25 cellular contexts compared by ENCODE assay signal in the genomic region with DNA sequence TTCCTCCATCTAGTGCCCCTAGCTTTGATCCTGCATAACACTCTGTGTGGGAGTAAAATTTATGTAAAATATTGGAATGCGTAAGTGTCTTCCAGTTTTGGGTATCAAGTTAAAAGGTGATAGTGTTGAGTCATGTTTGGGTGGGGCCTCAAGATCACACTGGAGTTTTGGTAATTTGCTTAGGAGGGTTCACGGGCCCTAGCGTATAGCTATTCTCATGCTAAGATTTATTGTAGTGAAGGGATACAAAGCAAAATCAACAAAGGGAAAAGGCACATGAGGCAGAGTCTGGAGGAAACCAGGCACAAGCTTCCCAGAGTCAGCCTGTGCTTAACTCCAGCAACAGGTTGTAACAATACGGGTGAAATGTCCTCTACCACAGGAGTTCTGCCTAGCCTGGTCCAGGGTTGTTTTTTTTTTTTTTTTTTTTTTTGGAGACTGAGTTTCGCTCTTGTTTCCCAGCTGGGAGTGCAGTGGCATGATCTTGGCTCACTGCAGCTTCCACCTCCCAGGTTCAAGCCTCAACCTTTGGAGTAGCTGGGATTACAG. TPM values are rescaled to one million over a fixed set of nuclear protein-coding genes. Genes with fewer than 3 reads are reported as not detected.
DNase-seq lines count a peak whose midpoint lies in the region; ATAC-seq, FAIRE-seq and TF ChIP-seq lines count a peak whose summit lies in the region.
"Had no signal": no experiment of that assay in that cellular context is flagged by ENCODE, and none has a peak within 500 bp of the region (broad histone marks: within the 10 kb centered on the region; RNA-seq: fewer than 3 reads in every experiment).

No MANE protein-coding gene starts in this region.

- 0 out of 6 replicates have a peak, but pooled peaks of 1 of the 3 experiments have one; percentile 14 for TF ChIP-seq CTCF in HCT116 (IDR thresholded peaks at IDR 0.05 in 2 of 3, conservative IDR thresholded peaks at IDR 0.05 in 1 of 3; ENCODE audit: borderline replicate concordance in 1 of 3, insufficient read depth in 1 of 3, low read depth in 2 of 3, low read length in 2 of 3)
- no peak for TF ChIP-seq CTCF in K562 (IDR thresholded peaks at IDR 0.05 in 2 of 3, conservative IDR thresholded peaks at IDR 0.05 in 1 of 3; ENCODE audit: insufficient read depth in 2 of 3, low read depth in 1 of 3, low read length in 3 of 3)

- no peaks in the 10 kb centered on the region for H3K9me2 ChIP-seq in HCT116 (ENCODE audit: insufficient read depth)
- H3K9me2 ChIP-seq: SK-N-SH had no signal

- no peaks in the 10 kb centered on the region for H3K9me1 ChIP-seq in K562 (ENCODE audit: control insufficient read depth, insufficient read depth, low read length)

- no peaks in the 10 kb centered on the region for H3K27me3 Mint-ChIP-seq in CD4-positive, CD25-positive, alpha-beta regulatory T cell
- H3K27me3 Mint-ChIP-seq: activated T-helper 17 cell treated with anti-CD3 and anti-CD28 coated beads, Interleukin-2, amount 50 U/mL, for 72 hours; CD4-positive, alpha-beta T cell; naive thymus-derived CD8-positive, alpha-beta T cell had no signal

- H3K36me3 ChIP-seq in CD4-positive, CD25-positive, alpha-beta regulatory T cell (ENCODE audit: control insufficient read depth, insufficient read depth, low read length): peaks cover 90% of the 10 kb centered on the region
- peaks cover 41 to 63% of the 10 kb centered on the region in 2 experiments for H3K36me3 ChIP-seq in HCT116 (ENCODE audit: control insufficient read depth in 1 of 2, insufficient read depth in 2 of 2, low read length in 2 of 2)
- H3K36me3 ChIP-seq in K562 (ENCODE audit: control insufficient read depth, insufficient read depth, low read length): peaks cover 92% of the 10 kb centered on the region

- no peaks in the 10 kb centered on the region for H3K27me3 ChIP-seq in CD4-positive, CD25-positive, alpha-beta regulatory T cell (ENCODE audit: control insufficient read depth, insufficient read depth, low read length)
- H3K27me3 ChIP-seq in HCT116 (ENCODE audit: insufficient read depth, low read length): no peaks in the 10 kb centered on the region
- no peaks in the 10 kb centered on the region for H3K27me3 ChIP-seq in K562 (ENCODE audit: control insufficient read depth in 2 of 2, insufficient read depth in 2 of 2, low read length in 2 of 2)
- H3K27me3 ChIP-seq: cardiac muscle cell, dorsolateral prefrontal cortex, right lobe of liver had no signal

- H3K9me3 Mint-ChIP-seq in CD4-positive, CD25-positive, alpha-beta regulatory T cell: peaks cover 0 to 1% (median 0%) of the 10 kb centered on the region in 7 donors
- H3K9me3 Mint-ChIP-seq: activated T-helper 17 cell treated with anti-CD3 and anti-CD28 coated beads, Interleukin-2, amount 50 U/mL, for 72 hours; CD4-positive, alpha-beta T cell; naive thymus-derived CD8-positive, alpha-beta T cell had no signal

- RAD21 ChIA-PET in HCT116 (lab: Charles Lee; ENCODE audit: low non-redundant PET in 1 of 2, low total read pairs in 2 of 2, uncharacterized antibody in 2 of 2, unreplicated experiment in 2 of 2): no interaction called here

- H3K4me3 ChIP-seq in CD4-positive, CD25-positive, alpha-beta regulatory T cell (ENCODE audit: low read depth, low read length): no peak overlapping the region
- H3K4me3 ChIP-seq in HCT116 (replicated peaks in 1 of 2; ENCODE audit: low read depth in 1 of 2, low read length in 2 of 2): no peak overlapping the region
- no peak overlapping the region for H3K4me3 ChIP-seq in K562
- H3K4me3 ChIP-seq: cardiac muscle cell, dorsolateral prefrontal cortex, right lobe of liver had no signal

- FAIRE-seq in K562 (lab: Jason Lieb, UNC): no peak
- FAIRE-seq: frontal cortex, GM12892, HepG2 had no signal

- peak overlapping the region; percentile 5 to 67 (median 56) for H3K27ac Mint-ChIP-seq in CD4-positive, CD25-positive, alpha-beta regulatory T cell
- H3K27ac Mint-ChIP-seq: activated T-helper 17 cell treated with anti-CD3 and anti-CD28 coated beads, Interleukin-2, amount 50 U/mL, for 72 hours; CD4-positive, alpha-beta T cell had no signal

- peaks cover 8 to 26% (median 17%) of the 10 kb centered on the region in 4 donors for H3K4me1 Mint-ChIP-seq in CD4-positive, CD25-positive, alpha-beta regulatory T cell

- POLR2A ChIA-PET in HCT116 (lab: Charles Lee) (interaction anchor here (0.6 kb wide), 1 partner anchor 15 kb away, joined by 3 read pairs; no protein-coding TSS in a partner anchor), K562 (lab: Yijun Ruan, JAX) (interaction anchor here (0.7 kb wide), 1 partner anchor 1941 kb away, joined by 3 read pairs; no protein-coding TSS in a partner anchor)

- 75% methylated on average over 4 of the region's 5 CpGs for WGBS in K562 (ENCODE audit: insufficient coverage, low coverage, missing lambda C conversion rate)

- CTCF ChIA-PET in HCT116 (lab: Charles Lee) (no interaction called here), K562 (lab: Yijun Ruan, JAX; ENCODE audit: low intra/inter-chr PET ratio) (no interaction called here)

- ATAC-seq in CD4-positive, CD25-positive, alpha-beta regulatory T cell (ENCODE audit: low read depth in 2 of 2): no peak
- ATAC-seq in HCT116 (peak; percentile 50), K562 (peak; percentile 68), left colon (peak; percentile 24), HG03457 (IDR thresholded peaks at IDR 0.05; ENCODE audit: unreplicated experiment) (no peak)
- ATAC-seq: activated CD4-positive, CD25-positive, alpha-beta regulatory T cell treated with anti-CD3 and anti-CD28 coated beads, Interleukin-2, amount 50 U/mL, for 24 hours; activated T-helper 17 cell treated with anti-CD3 and anti-CD28 coated beads, Interleukin-2, amount 50 U/mL, for 72 hours; HepG2; naive thymus-derived CD8-positive, alpha-beta T cell had no signal

- no peaks in the 10 kb centered on the region for H3K9me3 ChIP-seq in CD4-positive, CD25-positive, alpha-beta regulatory T cell (ENCODE audit: control insufficient read depth in 2 of 2, low read length in 2 of 2)
- H3K9me3 ChIP-seq in HCT116 (ENCODE audit: control insufficient read depth in 1 of 2, insufficient read depth in 1 of 2, low read depth in 1 of 2, low read length in 2 of 2): no peaks in the 10 kb centered on the region
- no peaks in the 10 kb centered on the region for H3K9me3 ChIP-seq in K562 (replicated peaks; ENCODE audit: control insufficient read depth, insufficient read depth, low read depth, low read length)
- H3K9me3 ChIP-seq: right lobe of liver, SK-N-SH had no signal

- peaks cover 64% of the 10 kb centered on the region for H3K36me3 Mint-ChIP-seq in CD4-positive, CD25-positive, alpha-beta regulatory T cell

- no peak overlapping the region for H3K27ac ChIP-seq in CD4-positive, CD25-positive, alpha-beta regulatory T cell (ENCODE audit: insufficient read depth, low read length, poor library complexity, severe bottlenecking)
- H3K27ac ChIP-seq in HCT116 (ENCODE audit: low read depth, low read length) (peak overlapping the region; percentile 8; the same call in 1 of the 2 replicates), K562 (ENCODE audit: extremely low read depth, low read depth, low read length) (peak overlapping the region; percentile 15; the same call in 1 of the 3 replicates)
- H3K27ac ChIP-seq: cardiac muscle cell, dorsolateral prefrontal cortex, parathyroid adenoma, right lobe of liver had no signal

- BruUV-seq in HCT116 (replicated peaks; lab: Mats Ljungman, UMichigan): no TSS peak
- BruUV-seq in K562 (replicated peaks; lab: Mats Ljungman, UMichigan): no TSS peak

- H4K20me1 ChIP-seq in HCT116 (ENCODE audit: insufficient read depth) (peaks cover 4% of the 10 kb centered on the region; the same call in 1 of the 2 replicates), K562 (replicated peaks; ENCODE audit: control insufficient read depth, insufficient read depth, low read length) (0 out of 2 replicates have a peak, but pooled peaks cover 8% of the 10 kb centered on the region)

- H3K79me2 ChIP-seq in HCT116 (ENCODE audit: insufficient read depth, low read length) (peaks cover 98% of the 10 kb centered on the region), K562 (ENCODE audit: control insufficient read depth, insufficient read depth, low read length) (peaks cover 54% of the 10 kb centered on the region)

- no peak for TF ChIP-seq POLR2A in HCT116 (IDR thresholded peaks at IDR 0.05; ENCODE audit: borderline replicate concordance, extremely low read depth, insufficient read depth, insufficient read length)
- no peak for TF ChIP-seq POLR2A in K562 (conservative IDR thresholded peaks at IDR 0.05)

- TF ChIP-seq EP300 in K562 (IDR thresholded peaks at IDR 0.05; ENCODE audit: low read length): no peak

- intact Hi-C loops in HCT116 (cut with micrococcal nuclease): no loop called here
- intact Hi-C loops in K562 (cut with micrococcal nuclease): no loop called here
- intact Hi-C loops in left colon (cut with DNase I, micrococcal nuclease): no loop called here

- H2AFZ ChIP-seq in HCT116 (ENCODE audit: low read depth, low read length, poor library complexity, severe bottlenecking): no peak overlapping the region
- H2AFZ ChIP-seq in K562 (ENCODE audit: low read depth, low read length): no peak overlapping the region
- H2AFZ ChIP-seq: parathyroid adenoma had no signal

- TF ChIP-seq RAD21 in HCT116 (IDR thresholded peaks at IDR 0.05; ENCODE audit: low read depth) (no peak), K562 (CRISPR knock-in tag; conservative IDR thresholded peaks at IDR 0.05 in 1 of 2, IDR thresholded peaks at IDR 0.05 in 1 of 2) (no peak)

- no peak for DNase-seq in CD4-positive, CD25-positive, alpha-beta regulatory T cell
- no peak for DNase-seq in HCT116 (ENCODE audit: low read depth, low spot score)
- peak; percentile 21 to 32 (median 25) for DNase-seq in K562 (ENCODE audit: extremely low read depth in 1 of 4, low spot score in 3 of 4)
- no peak for DNase-seq in left colon
- DNase-seq in 8988T: no peak
- no peak for DNase-seq in COR-L47 (lab: John Stamatoyannopoulos, UW)
- DNase-seq: CD4-positive, alpha-beta T cell; DMS79 treated with DMSO at 0.1 percent for 48 hours; dorsolateral prefrontal cortex; GOT3; mesendoderm; naive thymus-derived CD8-positive, alpha-beta T cell; NCI-H1436 treated with DMSO at 0.1 percent for 48 hours; NCI-H524 treated with DMSO at 0.1 percent for 48 hours; right lobe of liver; RPMI8226; SK-N-SH had no signal

- H3K9ac ChIP-seq in HCT116 (ENCODE audit: low read length): no peak overlapping the region
- H3K9ac ChIP-seq in K562 (ENCODE audit: insufficient read depth in 1 of 2, low read depth in 2 of 2, low read length in 2 of 2): no peak overlapping the region
- H3K9ac ChIP-seq: parathyroid adenoma, SK-N-SH had no signal

- H3K4me3 Mint-ChIP-seq in CD4-positive, CD25-positive, alpha-beta regulatory T cell: no peak overlapping the region
- H3K4me3 Mint-ChIP-seq: activated T-helper 17 cell treated with anti-CD3 and anti-CD28 coated beads, Interleukin-2, amount 50 U/mL, for 72 hours; CD4-positive, alpha-beta T cell; naive thymus-derived CD8-positive, alpha-beta T cell had no signal

- H3K4me2 ChIP-seq in HCT116 (ENCODE audit: low read length) (peak overlapping the region; percentile 43; the same call in 1 of the 2 replicates), K562 (ENCODE audit: insufficient read depth, low read length) (no peak overlapping the region)
- H3K4me2 ChIP-seq: SK-N-SH had no signal

- in situ Hi-C loops in K562 (cut with MboI): no loop called here

- H3K4me1 ChIP-seq in CD4-positive, CD25-positive, alpha-beta regulatory T cell (ENCODE audit: control insufficient read depth, insufficient read depth, low read length, poor library complexity, severe bottlenecking): no peaks in the 10 kb centered on the region
- H3K4me1 ChIP-seq in HCT116 (ENCODE audit: control insufficient read depth in 1 of 2, insufficient read depth in 2 of 2, low read length in 2 of 2) (peaks cover 8 to 16% of the 10 kb centered on the region in 2 experiments), K562 (replicated peaks in 1 of 2; ENCODE audit: control insufficient read depth in 2 of 2, insufficient read depth in 2 of 2, low read length in 2 of 2) (peaks cover 0 to 3% of the 10 kb centered on the region in 2 experiments; a peak in 2 of 5 replicates)
- H3K4me1 ChIP-seq: parathyroid adenoma had no signal

RNA-seq across cellular contexts. Expression of gene HSPA4, which starts 20.2 kb away (rescaled TPM):
- total RNA-seq in CD4-positive, CD25-positive, alpha-beta regulatory T cell: 47.9 TPM
- polyA plus RNA-seq in CD4-positive, CD25-positive, alpha-beta regulatory T cell: 10 to 100 TPM; 32.8 to 39.0 (median 36.0) TPM
- total RNA-seq in HCT116 (2021; ENCODE audit: unreplicated experiment) (212 TPM), K562 (2014; rRNA removed) (115 and 123 TPM in 2 replicates), K562 (2014; rRNA removed; fragmentation: Illumina TruSeq; extraction: Trizol) (286 and 341 TPM in 2 replicates), K562 (2015; rRNA removed; fragmentation: Illumina TruSeq; extraction: Trizol) (187 and 222 TPM in 2 replicates), K562 (2021) (274 and 277 TPM in 2 replicates), left colon (10 to 100 TPM; 71.6 to 80.1 TPM)
- polyA plus RNA-seq in HCT116 (2012): 46.8 and 63.6 TPM in 2 replicates
- total RNA-seq in K562 (2011; cell fraction: chromatin; rRNA removed; ENCODE audit: low replicate concordance): 32.9 and 85.4 TPM in 2 replicates
- 16.3 and 16.7 TPM in 2 replicates for total RNA-seq in K562 (2011; cell fraction: nucleolus; rRNA removed)
- 26.3 and 29.2 TPM in 2 replicates for total RNA-seq in K562 (2011; cell fraction: nucleoplasm; rRNA removed)
- polyA plus RNA-seq in K562 (2011; rRNA removed) (76.7 and 148 TPM in 2 replicates), K562 (2014; fragmentation: Illumina TruSeq; extraction: Trizol) (132 and 161 TPM in 2 replicates), K562 (2014; fragmentation: Nextera tagmentation; extraction: Ambion mirVana) (10 to 100 TPM; 90.3 to 93.0 TPM), K562 (2014; rRNA removed) (118 and 128 TPM in 2 replicates)
- 19.8 and 23.2 TPM in 2 replicates for polyA plus RNA-seq in K562 (2011; cell fraction: cytosol; rRNA removed)
- polyA plus RNA-seq in K562 (2011; cell fraction: nucleus; rRNA removed): 14.9 and 22.1 TPM in 2 replicates
- 104 and 175 TPM in 2 replicates for polyA plus RNA-seq in K562 (2012)
- 210 and 254 TPM in 2 replicates for polyA minus RNA-seq in K562 (2011; rRNA and poly(A)+ RNA removed)
- 77.0 and 111 TPM in 2 replicates for polyA minus RNA-seq in K562 (2011; cell fraction: cytosol; rRNA and poly(A)+ RNA removed)
- polyA minus RNA-seq in K562 (2011; cell fraction: nucleus; rRNA and poly(A)+ RNA removed): 14.8 and 31.1 TPM in 2 replicates

RNA-seq across cellular contexts. Expression of gene ZCCHC10, which starts 45.7 kb away (rescaled TPM):
- total RNA-seq in CD4-positive, CD25-positive, alpha-beta regulatory T cell: 20.0 TPM
- polyA plus RNA-seq in CD4-positive, CD25-positive, alpha-beta regulatory T cell: 10 to 100 TPM; 38.7 to 54.0 (median 44.4) TPM
- total RNA-seq in HCT116 (2021; ENCODE audit: unreplicated experiment): 19.2 TPM
- 17.8 and 24.9 TPM in 2 replicates for polyA plus RNA-seq in HCT116 (2012)
- 5.5 and 11.3 TPM in 2 replicates for total RNA-seq in K562 (2011; cell fraction: chromatin; rRNA removed; ENCODE audit: low replicate concordance)
- total RNA-seq in K562 (2011; cell fraction: nucleolus; rRNA removed): 8.7 and 9.8 TPM in 2 replicates
- total RNA-seq in K562 (2011; cell fraction: nucleoplasm; rRNA removed): 9.6 and 10.3 TPM in 2 replicates
- 11.9 and 15.4 TPM in 2 replicates for total RNA-seq in K562 (2014; rRNA removed)
- 51.8 and 65.9 TPM in 2 replicates for total RNA-seq in K562 (2014; rRNA removed; fragmentation: Illumina TruSeq; extraction: Trizol)
- 43.6 and 45.5 TPM in 2 replicates for total RNA-seq in K562 (2015; rRNA removed; fragmentation: Illumina TruSeq; extraction: Trizol)
- 34.9 and 37.6 TPM in 2 replicates for total RNA-seq in K562 (2021)
- polyA plus RNA-seq in K562 (2011; rRNA removed): 78.7 and 85.1 TPM in 2 replicates
- 43.7 and 46.9 TPM in 2 replicates for polyA plus RNA-seq in K562 (2011; cell fraction: cytosol; rRNA removed)
- 15.9 and 16.3 TPM in 2 replicates for polyA plus RNA-seq in K562 (2011; cell fraction: nucleus; rRNA removed)
- polyA plus RNA-seq in K562 (2012): 43.2 and 76.9 TPM in 2 replicates
- polyA plus RNA-seq in K562 (2014; fragmentation: Illumina TruSeq; extraction: Trizol): 58.4 and 69.8 TPM in 2 replicates
- polyA plus RNA-seq in K562 (2014; fragmentation: Nextera tagmentation; extraction: Ambion mirVana): 100 to 1,000 TPM; 144 to 146 TPM
- 46.6 and 47.2 TPM in 2 replicates for polyA plus RNA-seq in K562 (2014; rRNA removed)
- 27.9 and 30.5 TPM in 2 replicates for polyA minus RNA-seq in K562 (2011; rRNA and poly(A)+ RNA removed)
- polyA minus RNA-seq in K562 (2011; cell fraction: cytosol; rRNA and poly(A)+ RNA removed): 15.1 and 15.7 TPM in 2 replicates
- 1.6 and 5.8 TPM in 2 replicates for polyA minus RNA-seq in K562 (2011; cell fraction: nucleus; rRNA and poly(A)+ RNA removed)
- 10 to 100 TPM; 31.1 to 36.6 TPM for total RNA-seq in left colon

Comparison
In these comparisons a context has a peak if more than half of its experiments do, and no peak if none do; other contexts are left out.
1. ATAC-seq: peak in HCT116 (single experiment), K562 (single experiment) and left colon (single experiment); none in CD4-positive, CD25-positive, alpha-beta regulatory T cell (0 of 2) and HG03457 (single experiment).
2. DNase-seq: peak in K562 (4 of 4); none in CD4-positive, CD25-positive, alpha-beta regulatory T cell (0 of 3), HCT116 (single experiment), left colon (0 of 2), 8988T (single experiment) and COR-L47 (single experiment).